ENCODE assay signal across 18 cellular contexts in genomic region chr12:20214286-20214685, GRCh38.
DNase-seq lines count a peak whose midpoint lies in the region; ATAC-seq and TF ChIP-seq lines count a peak whose summit lies in the region.
"Had no signal": no experiment of that assay in that cellular context is flagged by ENCODE, and none has a peak within 500 bp of the region (broad histone marks: within the 10 kb centered on the region; RNA-seq: fewer than 3 reads in every experiment).

No MANE protein-coding gene starts in this region.

- H4K91ac ChIP-seq in IMR-90 (ENCODE audit: insufficient read depth, low read depth, low read length): no peak overlapping the region

- H2BK15ac ChIP-seq in IMR-90 (ENCODE audit: low read depth, low read length): 0 out of 3 replicates have a peak overlapping the region, but pooled peaks have one; percentile 16

- H3K9me1 ChIP-seq in IMR-90 (ENCODE audit: insufficient read depth, low read length): 0 out of 2 replicates have a peak, but pooled peaks cover 4% of the 10 kb centered on the region

- TF ChIP-seq POLR2A in IMR-90 (IDR thresholded peaks at IDR 0.05; ENCODE audit: low read depth, low read length): no peak

- H3K79me2 ChIP-seq in hepatocyte: no peaks in the 10 kb centered on the region

- no peaks in the 10 kb centered on the region for H3K9me2 ChIP-seq in hepatocyte (replicated peaks; ENCODE audit: insufficient read depth)

- H2AFZ ChIP-seq in IMR-90 (replicated peaks; ENCODE audit: low read length, poor library complexity) (no peak overlapping the region), hepatocyte (no peak overlapping the region)

- TF ChIP-seq CTCF in AG09319 (IDR thresholded peaks at IDR 0.05; ENCODE audit: low read depth, low read length): no peak
- no peak for TF ChIP-seq CTCF in IMR-90 (conservative IDR thresholded peaks at IDR 0.05; ENCODE audit: low read depth, low read length)
- TF ChIP-seq CTCF in choroid plexus epithelial cell (conservative IDR thresholded peaks at IDR 0.05; ENCODE audit: low read depth, low read length): no peak
- no peak for TF ChIP-seq CTCF in hepatocyte (IDR thresholded peaks at IDR 0.05; ENCODE audit: poor library complexity)
- TF ChIP-seq CTCF in ascending aorta (IDR thresholded peaks at IDR 0.05): no peak

- H3K4me1 ChIP-seq in IMR-90 (ENCODE audit: control insufficient read depth, insufficient read depth, low read length) (peaks cover 1% of the 10 kb centered on the region), hepatocyte (ENCODE audit: insufficient read depth) (peaks cover 29% of the 10 kb centered on the region), ascending aorta (peaks cover 0 to 20% of the 10 kb centered on the region in 2 donors)

- ATAC-seq in IMR-90 (ENCODE audit: low read depth): no peak
- no peak for ATAC-seq in HG03135 (IDR thresholded peaks at IDR 0.05; ENCODE audit: unreplicated experiment)
- ATAC-seq: left colon had no signal

- CTCF ChIA-PET in IMR-90 (lab: Yijun Ruan, JAX): no interaction called here

- 0 out of 2 replicates have a peak overlapping the region, but pooled peaks have one; percentile 5 for H2BK20ac ChIP-seq in IMR-90 (ENCODE audit: low read depth, low read length)

- no peaks in the 10 kb centered on the region for H3K27me3 ChIP-seq in IMR-90 (ENCODE audit: control insufficient read depth, insufficient read depth, low read length)
- no peaks in the 10 kb centered on the region for H3K27me3 ChIP-seq in hepatocyte
- no peaks in the 10 kb centered on the region for H3K27me3 ChIP-seq in ascending aorta
- H3K27me3 ChIP-seq: pancreas had no signal

- dilution Hi-C loops in IMR-90 (cut with HindIII; ENCODE audit: low sequenced_read_pairs, unreplicated experiment): no loop called here

- in situ Hi-C loops in IMR-90 (cut with MboI; ENCODE audit: low sequenced_read_pairs): loop anchor here (10.0 to 25.0 kb wide), 2 partner anchors 302 to 469 kb away; no protein-coding TSS in a partner anchor

- H2AK9ac ChIP-seq in IMR-90 (replicated peaks; ENCODE audit: low read depth, low read length, poor library complexity): no peak overlapping the region

- no peak overlapping the region for H3K23ac ChIP-seq in IMR-90 (ENCODE audit: low read depth, low read length)

- H3K27me3 Mint-ChIP-seq in activated T-helper 2 cell treated with anti-CD3 and anti-CD28 coated beads, Interferon-gamma antibody, Interleukin-2, Interleukin-4, amounts not matched to agents 10 μg/mL and 5 μg/mL and 100 μg/mL, durations not matched to agents 14 hours and 24 hours and 36 hours (ENCODE audit: low read depth): no peaks in the 10 kb centered on the region
- H3K27me3 Mint-ChIP-seq: activated naive CD8-positive, alpha-beta T cell; activated T-cell treated with anti-CD3 and anti-CD28 coated beads, Interleukin-2, amount 50 U/mL, for 24 hours had no signal

- intact Hi-C loops in IMR-90 (cut with micrococcal nuclease) (loop anchor here (5.0 kb wide), 2 partner anchors 62 to 477 kb away; no protein-coding TSS in a partner anchor), ascending aorta (cut with DNase I) (loop anchor here (5.0 to 10.0 kb wide), 2 partner anchors 153 to 469 kb away; partner anchors contain the start of gene PDE3A)
- intact Hi-C loops in activated T-helper 2 cell treated with anti-CD3 and anti-CD28 coated beads, Interferon-gamma antibody, Interleukin-2, Interleukin-4, amounts not matched to agents 10 μg/mL and 5 μg/mL and 100 μg/mL, durations not matched to agents 14 hours and 24 hours and 36 hours (cut with micrococcal nuclease): no loop called here

- H2BK5ac ChIP-seq in IMR-90 (ENCODE audit: low read depth, low read length, poor library complexity, severe bottlenecking): no peak overlapping the region

- no peak overlapping the region for H3K4ac ChIP-seq in IMR-90 (ENCODE audit: low read depth, low read length)

- no CpG with 5 or more reads among the region's 2 CpGs for WGBS in IMR-90 (ENCODE audit: extremely low coverage in 2 of 2, insufficient read length in 1 of 2), 2 experiments
- 70% methylated on average over 2 of the region's 2 CpGs for WGBS in hepatocyte (ENCODE audit: low lambda C conversion rate, missing lambda C conversion rate)

- peak overlapping the region; percentile 20; the same call in 1 of the 2 replicates for H2AK5ac ChIP-seq in IMR-90 (ENCODE audit: low read depth, low read length)

- H3K9me3 ChIP-seq in IMR-90 (ENCODE audit: control insufficient read depth, insufficient read depth, low read length) (no peaks in the 10 kb centered on the region), hepatocyte (ENCODE audit: low read depth) (no peaks in the 10 kb centered on the region), ascending aorta (no peaks in the 10 kb centered on the region)
- H3K9me3 ChIP-seq: pancreas had no signal

- POLR2A ChIA-PET in IMR-90 (lab: Charles Lee; ENCODE audit: unreplicated experiment): no interaction called here

- H3K14ac ChIP-seq in IMR-90 (replicated peaks; ENCODE audit: low read depth, low read length): no peak overlapping the region; the same call in 1 of the 2 replicates

- no peak overlapping the region for H3K4me3 Mint-ChIP-seq in activated T-helper 2 cell treated with anti-CD3 and anti-CD28 coated beads, Interferon-gamma antibody, Interleukin-2, Interleukin-4, amounts not matched to agents 10 μg/mL and 5 μg/mL and 100 μg/mL, durations not matched to agents 14 hours and 24 hours and 36 hours (ENCODE audit: low read depth)
- H3K4me3 Mint-ChIP-seq: activated naive CD8-positive, alpha-beta T cell; activated T-cell treated with anti-CD3 and anti-CD28 coated beads, Interleukin-2, amount 50 U/mL, for 24 hours had no signal

- no peak for TF ChIP-seq RAD21 in IMR-90 (IDR thresholded peaks at IDR 0.05; ENCODE audit: low read length)

- peaks cover 9% of the 10 kb centered on the region for H3K9me3 Mint-ChIP-seq in activated T-helper 2 cell treated with anti-CD3 and anti-CD28 coated beads, Interferon-gamma antibody, Interleukin-2, Interleukin-4, amounts not matched to agents 10 μg/mL and 5 μg/mL and 100 μg/mL, durations not matched to agents 14 hours and 24 hours and 36 hours
- H3K9me3 Mint-ChIP-seq: activated T-cell treated with anti-CD3 and anti-CD28 coated beads, Interleukin-2, amount 50 U/mL, for 24 hours had no signal

- no peak overlapping the region for H2BK120ac ChIP-seq in IMR-90 (ENCODE audit: low read depth, low read length)

- H3K4me1 Mint-ChIP-seq in activated T-helper 2 cell treated with anti-CD3 and anti-CD28 coated beads, Interferon-gamma antibody, Interleukin-2, Interleukin-4, amounts not matched to agents 10 μg/mL and 5 μg/mL and 100 μg/mL, durations not matched to agents 14 hours and 24 hours and 36 hours (ENCODE audit: low read depth): no peaks in the 10 kb centered on the region

- no peak overlapping the region for H4K8ac ChIP-seq in IMR-90 (ENCODE audit: low read depth in 2 of 2, low read length in 2 of 2)

- no peaks in the 10 kb centered on the region for H3K79me1 ChIP-seq in IMR-90 (ENCODE audit: low read depth in 1 of 2, low read length in 2 of 2)

- H3K36me3 Mint-ChIP-seq in activated T-helper 2 cell treated with anti-CD3 and anti-CD28 coated beads, Interferon-gamma antibody, Interleukin-2, Interleukin-4, amounts not matched to agents 10 μg/mL and 5 μg/mL and 100 μg/mL, durations not matched to agents 14 hours and 24 hours and 36 hours (ENCODE audit: low read depth): no peaks in the 10 kb centered on the region
- H3K36me3 Mint-ChIP-seq: activated naive CD8-positive, alpha-beta T cell had no signal

- H3K4me2 ChIP-seq in IMR-90 (ENCODE audit: low read depth, low read length): no peak overlapping the region
- no peak overlapping the region for H3K4me2 ChIP-seq in hepatocyte

- H3K18ac ChIP-seq in IMR-90 (ENCODE audit: low read depth, low read length): peak overlapping the region; percentile 20; the same call in 1 of the 2 replicates

- H4K20me1 ChIP-seq in IMR-90 (ENCODE audit: insufficient read depth, low read length) (no peaks in the 10 kb centered on the region), hepatocyte (ENCODE audit: insufficient read depth, poor library complexity, severe bottlenecking) (no peaks in the 10 kb centered on the region)

- H3K4me3 ChIP-seq in IMR-90 (ENCODE audit: insufficient read depth, low read depth, low read length) (no peak overlapping the region), choroid plexus epithelial cell (ENCODE audit: low read depth, low read length) (no peak overlapping the region), hepatocyte (no peak overlapping the region), ascending aorta (no peak overlapping the region)
- H3K4me3 ChIP-seq: pancreas had no signal

- no peak overlapping the region for H4K5ac ChIP-seq in IMR-90 (ENCODE audit: low read depth, low read length)

- BruUV-seq in IMR-90 (replicated peaks; lab: Mats Ljungman, UMichigan): no TSS peak

- H3K9ac ChIP-seq in IMR-90 (ENCODE audit: low read depth, low read length): no peak overlapping the region

- H3K56ac ChIP-seq in IMR-90 (ENCODE audit: extremely low read depth, insufficient read depth, low read length): no peak overlapping the region

- H3K27ac ChIP-seq in IMR-90 (ENCODE audit: insufficient read depth, low read length) (no peak overlapping the region), hepatocyte (peak overlapping the region; percentile 79), ascending aorta (peak overlapping the region in 1 of 2 donors; percentile 9)
- H3K27ac ChIP-seq: HL-60 had no signal

- H3K36me3 ChIP-seq in IMR-90 (ENCODE audit: control insufficient read depth, insufficient read depth, low read length) (no peaks in the 10 kb centered on the region), hepatocyte (replicated peaks; ENCODE audit: insufficient read depth, low read depth) (no peaks in the 10 kb centered on the region), ascending aorta (no peaks in the 10 kb centered on the region)
- H3K36me3 ChIP-seq: pancreas had no signal

- DNase-seq in AG09319 (ENCODE audit: extremely low read depth, low read depth) (peak; percentile 8), IMR-90 (peak; percentile 48), choroid plexus epithelial cell (ENCODE audit: low read depth) (peak; percentile 59), hepatocyte (ENCODE audit: low spot score) (peak; percentile 16), ascending aorta (ENCODE audit: low spot score in 2 of 2) (no peak)
- DNase-seq in activated T-helper 2 cell treated with anti-CD3 and anti-CD28 coated beads, Interferon-gamma antibody, Interleukin-2, Interleukin-4, amounts not matched to agents 10 μg/mL and 5 μg/mL and 100 μg/mL, durations not matched to agents 14 hours and 24 hours and 36 hours (ENCODE audit: low spot score): no peak
- DNase-seq: activated CD4-positive, alpha-beta T cell treated with anti-CD3 and anti-CD28 coated beads, Interleukin-2, amount 50 U/mL, for 4 hours; activated T-cell treated with anti-CD3 and anti-CD28 coated beads, Interleukin-2, amount 50 U/mL, for 24 hours; AML-193; Calu3; KG1; left colon; NCI-H1436 treated with DMSO at 0.1 percent for 48 hours; OCI-M1; pancreas had no signal

- no peak overlapping the region for H3K27ac Mint-ChIP-seq in activated T-helper 2 cell treated with anti-CD3 and anti-CD28 coated beads, Interferon-gamma antibody, Interleukin-2, Interleukin-4, amounts not matched to agents 10 μg/mL and 5 μg/mL and 100 μg/mL, durations not matched to agents 14 hours and 24 hours and 36 hours
- H3K27ac Mint-ChIP-seq: activated naive CD8-positive, alpha-beta T cell; activated T-cell treated with anti-CD3 and anti-CD28 coated beads, Interleukin-2, amount 50 U/mL, for 24 hours had no signal

TF ChIP-seq in IMR-90, 13 proteins besides CTCF, POLR2A, EP300 and RAD21 (continues in another document):
- TF ChIP-seq BHLHE40 (IDR thresholded peaks at IDR 0.05; ENCODE audit: low read depth, low read length): no peak
- TF ChIP-seq FOS (IDR thresholded peaks at IDR 0.05; ENCODE audit: low read depth, low read length): no peak

Comparison
In these comparisons a context has a peak if more than half of its experiments do, and no peak if none do; other contexts are left out.
1. DNase-seq: peak in AG09319 (single experiment), IMR-90 (single experiment), choroid plexus epithelial cell (single experiment) and hepatocyte (single experiment); none in ascending aorta (0 of 2) and activated T-helper 2 cell treated with anti-CD3 and anti-CD28 coated beads, Interferon-gamma antibody, Interleukin-2, Interleukin-4, amounts not matched to agents 10 μg/mL and 5 μg/mL and 100 μg/mL, durations not matched to agents 14 hours and 24 hours and 36 hours (single experiment).